In the genomic region with DNA sequence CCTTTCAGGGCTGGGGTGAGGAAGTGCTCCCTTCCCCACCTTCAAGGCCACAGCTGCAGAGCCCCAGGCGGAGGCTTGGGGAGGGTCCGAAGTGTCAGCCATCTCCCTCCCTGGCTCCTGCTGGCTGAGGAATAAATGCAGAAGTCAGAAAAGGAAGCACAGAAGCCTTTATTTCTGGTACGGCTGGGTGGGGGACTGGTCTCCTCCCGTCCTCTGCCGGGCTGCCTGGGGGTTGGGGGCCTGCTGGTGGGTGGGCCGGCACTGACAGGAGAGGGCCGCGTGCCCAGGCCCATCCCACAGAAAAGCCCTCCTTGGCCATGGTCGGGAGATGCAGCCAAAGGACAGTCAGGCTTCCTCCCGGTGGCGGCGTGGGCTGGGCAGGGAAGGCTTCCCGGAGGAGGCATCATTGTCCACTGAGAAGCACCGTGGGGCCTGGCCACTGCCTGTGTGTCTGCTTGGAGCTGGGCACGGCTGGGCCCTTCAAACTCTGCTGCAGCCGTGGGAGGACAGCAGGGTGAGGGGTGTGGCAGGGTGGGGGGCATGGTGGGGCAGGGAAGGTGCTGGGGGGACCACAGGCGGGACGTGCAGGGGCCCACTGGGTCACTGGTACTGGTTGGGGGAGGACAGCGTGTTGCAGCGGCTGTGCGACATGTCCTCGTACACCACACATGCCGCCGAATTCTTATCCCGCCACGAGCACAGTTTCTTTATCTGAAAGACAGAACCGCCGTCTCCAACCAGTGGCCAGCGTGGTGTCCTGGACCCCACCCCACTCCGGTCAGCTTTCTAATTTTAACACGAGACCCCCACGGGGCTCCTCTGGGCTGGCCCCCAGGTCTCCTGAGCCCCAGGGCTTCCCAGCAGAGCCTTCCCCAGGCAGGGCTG, we compare ENCODE assay signal across 16 cellular contexts. TPM values are rescaled to one million over a fixed set of nuclear protein-coding genes. Genes with fewer than 3 reads are reported as not detected.
DNase-seq lines count a peak whose midpoint lies in the region; ATAC-seq, FAIRE-seq and TF ChIP-seq lines count a peak whose summit lies in the region.
"Had no signal": no experiment of that assay in that cellular context is flagged by ENCODE, and none has a peak within 500 bp of the region (broad histone marks: within the 10 kb centered on the region; RNA-seq: fewer than 3 reads in every experiment).

No MANE protein-coding gene starts in this region.

- intact Hi-C loops in dendritic cell treated with granulocyte-macrophage colony-stimulating factor and Interleukin-4, amounts not matched to agents 40 ng/mL and 50 ng/mL, for 4 days (cut with micrococcal nuclease): loop anchor here (10.0 kb wide), 1 partner anchor 50 kb away; no protein-coding TSS in a partner anchor

- no peak overlapping the region for H3K27ac Mint-ChIP-seq in dendritic cell treated with granulocyte-macrophage colony-stimulating factor and Interleukin-4, amounts not matched to agents 40 ng/mL and 50 ng/mL, for 4 days
- H3K27ac Mint-ChIP-seq in stimulated activated naive B cell treated with anti-CD40 and anti-IgM and Interleukin-4, amounts not matched to agents 10 μg/mL and 1 μg/mL and 100 μg/mL, for 72 hours: no peak overlapping the region
- H3K27ac Mint-ChIP-seq: activated T-helper 17 cell treated with anti-CD3 and anti-CD28 coated beads, Interleukin-2, amount 50 U/mL, for 72 hours had no signal

- no peak for FAIRE-seq in GM12891 (lab: Jason Lieb, UNC)

- H3K9me3 Mint-ChIP-seq in activated T-cell treated with anti-CD3 and anti-CD28 coated beads, Interleukin-2, amount 50 U/mL, for 4 hours: no peaks in the 10 kb centered on the region
- H3K9me3 Mint-ChIP-seq in dendritic cell treated with granulocyte-macrophage colony-stimulating factor and Interleukin-4, amounts not matched to agents 40 ng/mL and 50 ng/mL, for 4 days: no peaks in the 10 kb centered on the region
- no peaks in the 10 kb centered on the region for H3K9me3 Mint-ChIP-seq in stimulated activated naive B cell treated with anti-CD40 and anti-IgM and Interleukin-4, amounts not matched to agents 10 μg/mL and 1 μg/mL and 100 μg/mL, for 72 hours
- H3K9me3 Mint-ChIP-seq: activated T-helper 17 cell treated with anti-CD3 and anti-CD28 coated beads, Interleukin-2, amount 50 U/mL, for 72 hours had no signal

- peak overlapping the region; percentile 19 for H3K4me3 Mint-ChIP-seq in activated T-cell treated with anti-CD3 and anti-CD28 coated beads, Interleukin-2, amount 50 U/mL, for 4 hours
- H3K4me3 Mint-ChIP-seq in dendritic cell treated with granulocyte-macrophage colony-stimulating factor and Interleukin-4, amounts not matched to agents 40 ng/mL and 50 ng/mL, for 4 days: peak overlapping the region; percentile 27
- H3K4me3 Mint-ChIP-seq in stimulated activated naive B cell treated with anti-CD40 and anti-IgM and Interleukin-4, amounts not matched to agents 10 μg/mL and 1 μg/mL and 100 μg/mL, for 72 hours: peak overlapping the region; percentile 29 to 39
- H3K4me3 Mint-ChIP-seq: activated T-helper 17 cell treated with anti-CD3 and anti-CD28 coated beads, Interleukin-2, amount 50 U/mL, for 72 hours; brain had no signal

- no peak for DNase-seq in activated T-cell treated with anti-CD3 and anti-CD28 coated beads, Interleukin-2, amount 50 U/mL, for 4 hours
- DNase-seq in activated T-cell treated with anti-CD3 and anti-CD28 coated beads, Interleukin-2, amount 50 U/mL, for 1 hour: no peak
- DNase-seq in OCI-M1 (lab: John Stamatoyannopoulos, UW) (peak; percentile 20), RPMI8226 (no peak), GM12891 (ENCODE audit: insufficient read length, low spot score) (no peak), H4 (ENCODE audit: low spot score) (no peak)
- DNase-seq in stimulated activated naive B cell treated with anti-CD40 and anti-IgM and Interleukin-4, amounts not matched to agents 10 μg/mL and 1 μg/mL and 100 μg/mL, for 72 hours: no peak
- DNase-seq: mesenchymal stem cell, NCI-H2029 treated with DMSO at 0.1 percent for 48 hours, NCI-H748 treated with DMSO at 0.1 percent for 48 hours, posterior cingulate gyrus, uterus had no signal

- TF ChIP-seq POLR2A in GM12891 (IDR thresholded peaks at IDR 0.05; ENCODE audit: low read depth, low read length): no peak

- ATAC-seq in activated T-cell treated with anti-CD3 and anti-CD28 coated beads, Interleukin-2, amount 50 U/mL, for 4 hours: no peak
- peak; percentile 30 to 31 for ATAC-seq in stimulated activated naive B cell treated with anti-CD40 and anti-IgM and Interleukin-4, amounts not matched to agents 10 μg/mL and 1 μg/mL and 100 μg/mL, for 72 hours (replicated peaks)

- peaks cover 12% of the 10 kb centered on the region for H3K4me1 Mint-ChIP-seq in activated T-cell treated with anti-CD3 and anti-CD28 coated beads, Interleukin-2, amount 50 U/mL, for 4 hours (ENCODE audit: low read depth)
- H3K4me1 Mint-ChIP-seq in dendritic cell treated with granulocyte-macrophage colony-stimulating factor and Interleukin-4, amounts not matched to agents 40 ng/mL and 50 ng/mL, for 4 days (ENCODE audit: low read depth): peaks cover 27% of the 10 kb centered on the region
- peaks cover 14 to 26% of the 10 kb centered on the region in 2 donors for H3K4me1 Mint-ChIP-seq in stimulated activated naive B cell treated with anti-CD40 and anti-IgM and Interleukin-4, amounts not matched to agents 10 μg/mL and 1 μg/mL and 100 μg/mL, for 72 hours
- H3K4me1 Mint-ChIP-seq: activated T-helper 17 cell treated with anti-CD3 and anti-CD28 coated beads, Interleukin-2, amount 50 U/mL, for 72 hours had no signal

- H3K27me3 Mint-ChIP-seq in activated T-cell treated with anti-CD3 and anti-CD28 coated beads, Interleukin-2, amount 50 U/mL, for 4 hours (ENCODE audit: low read depth): peaks cover 2% of the 10 kb centered on the region
- H3K27me3 Mint-ChIP-seq in dendritic cell treated with granulocyte-macrophage colony-stimulating factor and Interleukin-4, amounts not matched to agents 40 ng/mL and 50 ng/mL, for 4 days: peaks cover 48% of the 10 kb centered on the region
- H3K27me3 Mint-ChIP-seq in stimulated activated naive B cell treated with anti-CD40 and anti-IgM and Interleukin-4, amounts not matched to agents 10 μg/mL and 1 μg/mL and 100 μg/mL, for 72 hours: peaks cover 29 to 43% of the 10 kb centered on the region in 2 donors
- H3K27me3 Mint-ChIP-seq: activated T-helper 17 cell treated with anti-CD3 and anti-CD28 coated beads, Interleukin-2, amount 50 U/mL, for 72 hours had no signal

- H3K36me3 Mint-ChIP-seq in activated T-cell treated with anti-CD3 and anti-CD28 coated beads, Interleukin-2, amount 50 U/mL, for 4 hours (ENCODE audit: insufficient read depth): peaks cover 13% of the 10 kb centered on the region
- H3K36me3 Mint-ChIP-seq in dendritic cell treated with granulocyte-macrophage colony-stimulating factor and Interleukin-4, amounts not matched to agents 40 ng/mL and 50 ng/mL, for 4 days (ENCODE audit: low read depth): no peaks in the 10 kb centered on the region
- H3K36me3 Mint-ChIP-seq in stimulated activated naive B cell treated with anti-CD40 and anti-IgM and Interleukin-4, amounts not matched to agents 10 μg/mL and 1 μg/mL and 100 μg/mL, for 72 hours: no peaks in the 10 kb centered on the region
- H3K36me3 Mint-ChIP-seq: brain had no signal

TF ChIP-seq in GM12891, 5 proteins besides CTCF, POLR2A, EP300 and RAD21:
- no peak for TF ChIP-seq PAX5 (IDR thresholded peaks at IDR 0.05; ENCODE audit: insufficient read depth, low read length, severe bottlenecking)
- TF ChIP-seq SPI1 (IDR thresholded peaks at IDR 0.05; ENCODE audit: low read depth, low read length): no peak
- no peak for TF ChIP-seq POLR2AphosphoS5 (IDR thresholded peaks at IDR 0.05; ENCODE audit: low read depth, low read length)
- no peak for TF ChIP-seq POU2F2 (IDR thresholded peaks at IDR 0.05; ENCODE audit: low read depth, low read length)
- TF ChIP-seq TAF1 (IDR thresholded peaks at IDR 0.05; ENCODE audit: low read depth, low read length): no peak

RNA-seq across cellular contexts. Expression of a gene that starts 2.4 kb away (rescaled TPM):
- total RNA-seq in activated T-cell treated with anti-CD3 and anti-CD28 coated beads, Interleukin-2, amount 50 U/mL, for 4 hours: 100 to 1,000 TPM; 256 to 382 (median 364) TPM
- 0.18 TPM for polyA plus RNA-seq in GM12891 (2012; ENCODE audit: low read depth, missing spikeins)
- total RNA-seq in H4 (2014; rRNA removed; shearing (Covaris generic)): 0.06 and 1.5 TPM in 2 replicates
- total RNA-seq: fibroblast of villous mesenchyme had no signal

RNA-seq across cellular contexts. Expression of a gene that starts 18.6 kb away (rescaled TPM):
- 1 to 10 TPM; 2.6 to 3.8 (median 3.0) TPM for total RNA-seq in activated T-cell treated with anti-CD3 and anti-CD28 coated beads, Interleukin-2, amount 50 U/mL, for 4 hours
- polyA plus RNA-seq in GM12891 (2012; ENCODE audit: low read depth, missing spikeins): 0.27 TPM
- 30.1 and 30.7 TPM in 2 replicates for total RNA-seq in H4 (2014; rRNA removed; shearing (Covaris generic))

RNA-seq across cellular contexts. Expression of a gene that starts 41.5 kb away (rescaled TPM):
- 100 to 1,000 TPM; 152 to 170 (median 164) TPM for total RNA-seq in activated T-cell treated with anti-CD3 and anti-CD28 coated beads, Interleukin-2, amount 50 U/mL, for 4 hours
- 60.6 TPM for polyA plus RNA-seq in GM12891 (2012; ENCODE audit: low read depth, missing spikeins)
- 30.3 and 33.9 TPM in 2 replicates for total RNA-seq in H4 (2014; rRNA removed; shearing (Covaris generic))

RNA-seq across cellular contexts. Expression of a gene that starts 44.1 kb away (rescaled TPM):
- under 1 TPM; 0.16 to 0.38 (median 0.25) TPM for total RNA-seq in activated T-cell treated with anti-CD3 and anti-CD28 coated beads, Interleukin-2, amount 50 U/mL, for 4 hours
- polyA plus RNA-seq in GM12891 (2012; ENCODE audit: low read depth, missing spikeins): 0.10 TPM
- 0.68 and 0.72 TPM in 2 replicates for total RNA-seq in H4 (2014; rRNA removed; shearing (Covaris generic))
- total RNA-seq: fibroblast of villous mesenchyme, uterus had no signal

RNA-seq across cellular contexts. Expression of a gene that starts 56.6 kb away (rescaled TPM):
- total RNA-seq in activated T-cell treated with anti-CD3 and anti-CD28 coated beads, Interleukin-2, amount 50 U/mL, for 4 hours: not detected
- 0.50 TPM for polyA plus RNA-seq in GM12891 (2012; ENCODE audit: low read depth, missing spikeins)
- total RNA-seq in H4 (2014; rRNA removed; shearing (Covaris generic)): not detected in 2 replicates
- total RNA-seq: fibroblast of villous mesenchyme, uterus had no signal

Comparison
In these comparisons a context has a peak if more than half of its experiments do, and no peak if none do; other contexts are left out.
1. ATAC-seq: peak in stimulated activated naive B cell treated with anti-CD40 and anti-IgM and Interleukin-4, amounts not matched to agents 10 μg/mL and 1 μg/mL and 100 μg/mL, for 72 hours (2 of 2); none in activated T-cell treated with anti-CD3 and anti-CD28 coated beads, Interleukin-2, amount 50 U/mL, for 4 hours (0 of 2).
2. RNA of a gene that starts 2.4 kb away (total RNA-seq): 256 to 382 TPM in activated T-cell treated with anti-CD3 and anti-CD28 coated beads, Interleukin-2, amount 50 U/mL, for 4 hours; 0.06 to 1.5 TPM in H4; every median in the first group is over 100 times any median in the second.
3. Peak in every context shown above with its lines, with median percentiles within 50 percentile points of each other: H3K4me3 Mint-ChIP-seq.